ENCODE assay signal across 9 cellular contexts in the genomic region with DNA sequence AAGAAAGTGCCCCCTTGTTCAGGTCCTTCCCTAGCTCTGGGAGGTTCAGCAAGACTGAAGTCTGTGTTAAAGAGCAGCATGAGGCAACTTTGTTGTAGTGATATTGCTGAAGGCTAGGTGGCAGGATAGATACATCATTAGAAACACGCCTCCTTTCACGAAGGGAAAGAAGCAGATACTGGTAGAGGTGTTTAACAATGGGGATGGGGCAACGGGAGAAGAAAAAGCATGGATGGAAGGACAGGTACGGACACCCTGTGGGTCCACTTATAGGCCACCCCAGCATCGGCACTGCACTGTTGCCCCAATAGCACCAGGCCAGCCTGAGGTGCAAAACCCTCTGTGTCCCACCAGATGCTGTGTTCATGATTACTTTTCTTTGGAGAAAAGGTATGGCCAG. TPM values are rescaled to one million over a fixed set of nuclear protein-coding genes. Genes with fewer than 3 reads are reported as not detected.
DNase-seq lines count a peak whose midpoint lies in the region; ATAC-seq and TF ChIP-seq lines count a peak whose summit lies in the region.
"Had no signal": no experiment of that assay in that cellular context is flagged by ENCODE, and none has a peak within 500 bp of the region (broad histone marks: within the 10 kb centered on the region; RNA-seq: fewer than 3 reads in every experiment).

No MANE protein-coding gene starts in this region.

- H3K79me2 ChIP-seq in smooth muscle cell (ENCODE audit: low read depth) = peaks cover 14% of the 10 kb centered on the region

- H3K4me3 ChIP-seq in right cardiac atrium (ENCODE audit: low read length) (no peak overlapping the region), smooth muscle cell (no peak overlapping the region)
- H3K4me3 ChIP-seq: skin epidermis had no signal

- no peaks in the 10 kb centered on the region for H3K9me3 Mint-ChIP-seq in activated naive CD8-positive, alpha-beta T cell treated with anti-CD3 and anti-CD28 coated beads, Interleukin-2, amount 50 U/mL, for 24 hours

- H3F3A ChIP-seq in smooth muscle cell (ENCODE audit: low read depth) = peaks cover 9% of the 10 kb centered on the region

- H3K27ac Mint-ChIP-seq in activated naive CD8-positive, alpha-beta T cell treated with anti-CD3 and anti-CD28 coated beads, Interleukin-2, amount 50 U/mL, for 24 hours = no peak overlapping the region

- intact Hi-C loops in right cardiac atrium (cut with DNase I) = loop anchor here (5.0 to 10.0 kb wide), 11 partner anchors 73 to 1016 kb away; no protein-coding TSS in a partner anchor

- H3K9me3 ChIP-seq in right cardiac atrium (ENCODE audit: control insufficient read depth, low read length) = no peaks in the 10 kb centered on the region
- H3K9me3 ChIP-seq in smooth muscle cell (replicated peaks; ENCODE audit: low read depth) = no peaks in the 10 kb centered on the region

- H3K27me3 ChIP-seq in right cardiac atrium (ENCODE audit: control insufficient read depth, insufficient read depth) (no peaks in the 10 kb centered on the region), smooth muscle cell (ENCODE audit: low read depth) (no peaks in the 10 kb centered on the region)

- H3K9ac ChIP-seq in smooth muscle cell (ENCODE audit: low read depth) = no peak overlapping the region

- 22% methylated on average over 5 of the region's 5 CpGs for WGBS in right cardiac atrium
- WGBS in smooth muscle cell (ENCODE audit: low lambda C conversion rate) = 26% methylated on average over 5 of the region's 5 CpGs

- peak; percentile 66 for TF ChIP-seq CTCF in smooth muscle cell (IDR thresholded peaks at IDR 0.05; ENCODE audit: borderline replicate concordance, insufficient read depth, poor library complexity, severe bottlenecking)

- no peaks in the 10 kb centered on the region for H3K36me3 Mint-ChIP-seq in activated naive CD8-positive, alpha-beta T cell treated with anti-CD3 and anti-CD28 coated beads, Interleukin-2, amount 50 U/mL, for 24 hours (ENCODE audit: low read depth)

- peaks cover 40% of the 10 kb centered on the region for H3K27me3 Mint-ChIP-seq in activated naive CD8-positive, alpha-beta T cell treated with anti-CD3 and anti-CD28 coated beads, Interleukin-2, amount 50 U/mL, for 24 hours

- no peak overlapping the region for H3K4me3 Mint-ChIP-seq in activated naive CD8-positive, alpha-beta T cell treated with anti-CD3 and anti-CD28 coated beads, Interleukin-2, amount 50 U/mL, for 24 hours

- H3K4me2 ChIP-seq in smooth muscle cell = peak overlapping the region; percentile 28

- no peaks in the 10 kb centered on the region for H4K20me1 ChIP-seq in smooth muscle cell (ENCODE audit: low read depth)

- no peaks in the 10 kb centered on the region for H3K36me3 ChIP-seq in smooth muscle cell (ENCODE audit: low read depth)

- H3K4me1 ChIP-seq in right cardiac atrium (ENCODE audit: control insufficient read depth, insufficient read depth, low read length) (peaks cover 3% of the 10 kb centered on the region), smooth muscle cell (ENCODE audit: low read depth) (peaks cover 41% of the 10 kb centered on the region)

- peaks cover 6% of the 10 kb centered on the region for H3K4me1 Mint-ChIP-seq in activated naive CD8-positive, alpha-beta T cell treated with anti-CD3 and anti-CD28 coated beads, Interleukin-2, amount 50 U/mL, for 24 hours

- H3K27ac ChIP-seq in right cardiac atrium (ENCODE audit: low read length) (no peak overlapping the region), smooth muscle cell (ENCODE audit: low read depth) (peak overlapping the region; percentile 35)
- H3K27ac ChIP-seq: skin epidermis had no signal

- ATAC-seq in HG02885 (IDR thresholded peaks at IDR 0.05; ENCODE audit: poor library complexity, unreplicated experiment) (peak; percentile 52), right cardiac atrium (peak; percentile 47 to 52), GM21447 (IDR thresholded peaks at IDR 0.05; ENCODE audit: unreplicated experiment) (no peak)
- ATAC-seq in activated naive CD8-positive, alpha-beta T cell treated with anti-CD3 and anti-CD28 coated beads, Interleukin-2, amount 50 U/mL, for 24 hours = peak; percentile 69

- no peak overlapping the region for H2AFZ ChIP-seq in smooth muscle cell (ENCODE audit: low read depth)

- DNase-seq in ELR (ENCODE audit: low read depth) = peak; percentile 73
- DNase-seq in NCI-H345 (lab: John Stamatoyannopoulos, UW) = peak; percentile 85
- DNase-seq in activated naive CD8-positive, alpha-beta T cell treated with anti-CD3 and anti-CD28 coated beads, Interleukin-2, amount 50 U/mL, for 24 hours = no peak
- no peak for DNase-seq in right cardiac atrium
- DNase-seq in smooth muscle cell (lab: John Stamatoyannopoulos, UW; ENCODE audit: unreplicated experiment) = no peak
- DNase-seq in stimulated activated naive CD4-positive, alpha-beta T cell treated with Interleukin-2 at 50 U/mL for 16 hours (lab: John Stamatoyannopoulos, UW) = no peak

RNA-seq across cellular contexts. Expression of a gene that starts 3.5 kb away (rescaled TPM):
- total RNA-seq in right cardiac atrium (100 to 1,000 TPM; 170 to 409 (median 309) TPM), smooth muscle cell (766 and 787 TPM in 2 replicates)
- polyA plus RNA-seq in right cardiac atrium (162 TPM), smooth muscle cell (381 and 426 TPM in 2 replicates)

Comparison
In these comparisons a context has a peak if more than half of its experiments do, and no peak if none do; other contexts are left out.
1. DNase-seq: peak in ELR (single experiment) and NCI-H345 (single experiment); none in activated naive CD8-positive, alpha-beta T cell treated with anti-CD3 and anti-CD28 coated beads, Interleukin-2, amount 50 U/mL, for 24 hours (single experiment), right cardiac atrium (0 of 3), smooth muscle cell (single experiment) and stimulated activated naive CD4-positive, alpha-beta T cell treated with Interleukin-2 at 50 U/mL for 16 hours (single experiment).